ENCODE assay signal across 1 cellular context in genomic region chr1:178682429-178682828, GRCh38.
A peak's percentile ranks its signal among the peaks of the same experiment; 100 is the strongest.
TF ChIP-seq lines count a peak whose summit lies in the region.

No MANE protein-coding gene starts in this region.

TF ChIP-seq in HepG2, 621 proteins besides CTCF, POLR2A, EP300 and RAD21 (continued from another document and continues in another):
- TF ChIP-seq ELF3 (CRISPR knock-in tag; IDR thresholded peaks at IDR 0.05): peak; percentile 73
- no peak for TF ChIP-seq ZBTB25 (CRISPR knock-in tag; IDR thresholded peaks at IDR 0.05)
- TF ChIP-seq ZNF788 (CRISPR knock-in tag; IDR thresholded peaks at IDR 0.05; ENCODE audit: borderline replicate concordance): no peak
- no peak for TF ChIP-seq ZNF33B (CRISPR knock-in tag; IDR thresholded peaks at IDR 0.05)
- no peak for TF ChIP-seq RFXANK (CRISPR knock-in tag; IDR thresholded peaks at IDR 0.05)
- no peak for TF ChIP-seq POLR2AphosphoS5 (IDR thresholded peaks at IDR 0.05; ENCODE audit: low read depth, low read length)
- no peak for TF ChIP-seq ZNF543 (CRISPR knock-in tag; IDR thresholded peaks at IDR 0.05)
- no peak for TF ChIP-seq NFAT5 (CRISPR knock-in tag; IDR thresholded peaks at IDR 0.05)
- no peak for TF ChIP-seq ZSCAN22 (CRISPR knock-in tag; IDR thresholded peaks at IDR 0.05)
- no peak for TF ChIP-seq PBX2 (CRISPR knock-in tag; IDR thresholded peaks at IDR 0.05)
- no peak for TF ChIP-seq ZNF776 (CRISPR knock-in tag; IDR thresholded peaks at IDR 0.05)
- TF ChIP-seq MXD4 (CRISPR knock-in tag; IDR thresholded peaks at IDR 0.05): no peak
- TF ChIP-seq ZFYVE20 (CRISPR knock-in tag; IDR thresholded peaks at IDR 0.05; ENCODE audit: borderline replicate concordance, low read depth): no peak
- peak; percentile 91 for TF ChIP-seq TCF7 (IDR thresholded peaks at IDR 0.05; ENCODE audit: low read depth)
- TF ChIP-seq ZMYM3 (CRISPR knock-in tag; IDR thresholded peaks at IDR 0.05): no peak
- TF ChIP-seq ZNF432 (CRISPR knock-in tag; IDR thresholded peaks at IDR 0.05; ENCODE audit: borderline replicate concordance): no peak
- TF ChIP-seq U2AF1 (optimal IDR thresholded peaks at IDR 0.05; ENCODE audit: low read depth, low read length): no peak
- peak; percentile 62 for TF ChIP-seq ASH2L (IDR thresholded peaks at IDR 0.05; ENCODE audit: insufficient read length, low read depth, low read length)
- TF ChIP-seq FOSL2 (CRISPR knock-in tag; IDR thresholded peaks at IDR 0.05): peak; percentile 84
- no peak for TF ChIP-seq RFXAP (CRISPR knock-in tag; IDR thresholded peaks at IDR 0.05; ENCODE audit: borderline replicate concordance)
- TF ChIP-seq ZNF598 (CRISPR knock-in tag; IDR thresholded peaks at IDR 0.05; ENCODE audit: borderline replicate concordance): no peak
- no peak; the same call in 1 of the 2 replicates for TF ChIP-seq PRDM10 (CRISPR knock-in tag; IDR thresholded peaks at IDR 0.05; ENCODE audit: low read depth)
- TF ChIP-seq ATF2 (CRISPR knock-in tag; IDR thresholded peaks at IDR 0.05): no peak
- TF ChIP-seq ARHGAP35 (CRISPR knock-in tag; IDR thresholded peaks at IDR 0.05; ENCODE audit: borderline replicate concordance): no peak
- TF ChIP-seq ISX (CRISPR knock-in tag; conservative IDR thresholded peaks at IDR 0.05): no peak
- no peak for TF ChIP-seq ZNF7 (CRISPR knock-in tag; IDR thresholded peaks at IDR 0.05)
- no peak for TF ChIP-seq HMGXB4 (CRISPR knock-in tag; IDR thresholded peaks at IDR 0.05; ENCODE audit: borderline replicate concordance in 1 of 2, low read depth in 1 of 2)
- TF ChIP-seq GMEB1 (CRISPR knock-in tag; IDR thresholded peaks at IDR 0.05; ENCODE audit: borderline replicate concordance): no peak
- TF ChIP-seq EEA1 (CRISPR knock-in tag; IDR thresholded peaks at IDR 0.05; ENCODE audit: borderline replicate concordance): no peak
- no peak for TF ChIP-seq ZNF484 (CRISPR knock-in tag; IDR thresholded peaks at IDR 0.05; ENCODE audit: borderline replicate concordance, low read depth)
- no peak for TF ChIP-seq ZNF382 (CRISPR knock-in tag; IDR thresholded peaks at IDR 0.05; ENCODE audit: borderline replicate concordance)
- no peak for TF ChIP-seq SP2 (CRISPR knock-in tag; IDR thresholded peaks at IDR 0.05)
- no peak for TF ChIP-seq ZNF414 (CRISPR knock-in tag; IDR thresholded peaks at IDR 0.05)
- TF ChIP-seq MNT (IDR thresholded peaks at IDR 0.05): peak; percentile 61
- no peak for TF ChIP-seq SRSF1 (optimal IDR thresholded peaks at IDR 0.05; ENCODE audit: low read depth, low read length)
- no peak for TF ChIP-seq GLMP (CRISPR knock-in tag; IDR thresholded peaks at IDR 0.05; ENCODE audit: borderline replicate concordance)
- no peak for TF ChIP-seq UBTF (CRISPR knock-in tag; IDR thresholded peaks at IDR 0.05)
